Comparison of ENCODE assay signal across 8 cellular contexts in genomic region chr2:240556553-240557100, GRCh38. TPM values are rescaled to one million over a fixed set of nuclear protein-coding genes. Genes with fewer than 3 reads are reported as not detected.
DNase-seq lines count a peak whose midpoint lies in the region; ATAC-seq, FAIRE-seq and TF ChIP-seq lines count a peak whose summit lies in the region.

No MANE protein-coding gene starts in this region.

- 0 out of 2 replicates have a peak, but pooled peaks have one; percentile 17 for TF ChIP-seq RAD21 in HepG2 (CRISPR knock-in tag; IDR thresholded peaks at IDR 0.05)

- no peaks in the 10 kb centered on the region for H4K20me1 ChIP-seq in HepG2 (ENCODE audit: insufficient read depth, low read length)

- peak; percentile 60 for FAIRE-seq in HepG2 (lab: Jason Lieb, UNC)

- in situ Hi-C loops in HepG2 (cut with HindIII; ENCODE audit: extremely low pct_ligation_motif_present, low pct_unique_long_range_greater_than_20kb): loop anchor here (25.0 kb wide), 1 partner anchor 656 kb away; no protein-coding TSS in a partner anchor

- 57% methylated on average over 9 of the region's 9 CpGs for WGBS in HepG2 (ENCODE audit: low lambda C conversion rate)
- 68% methylated on average over 6 of the region's 9 CpGs for WGBS in suprapubic skin

- TF ChIP-seq CTCF in HepG2 (CRISPR knock-in tag; IDR thresholded peaks at IDR 0.05) (peak; percentile 69), suprapubic skin (IDR thresholded peaks at IDR 0.05) (peak; percentile 47 to 53)

- POLR2A ChIA-PET in HepG2 (lab: Yijun Ruan, JAX): interaction anchor here (1.0 to 2.7 kb wide), 2 partner anchors 9 to 30 kb away, joined by 5 to 12 read pairs; partner anchors contain the start of gene CAPN10

- ATAC-seq in HepG2 (peak; percentile 8; the same call in 1 of the 3 replicates), HG03280 (IDR thresholded peaks at IDR 0.05; ENCODE audit: unreplicated experiment) (no peak)

- no peak overlapping the region for H3K9ac ChIP-seq in HepG2 (ENCODE audit: insufficient read depth, low read depth, low read length)

- H3K27me3 ChIP-seq in HepG2 (ENCODE audit: control insufficient read depth in 1 of 2, insufficient read depth in 2 of 2, low read length in 2 of 2) (no peaks in the 10 kb centered on the region), suprapubic skin (no peaks in the 10 kb centered on the region)

- intact Hi-C loops in HepG2 (cut with micrococcal nuclease; ENCODE audit: unreplicated experiment): no loop called here

- CTCF ChIA-PET in HepG2 (lab: Yijun Ruan, JAX; ENCODE audit: low intra/inter-chr PET ratio, low total read pairs): no interaction called here

- no TSS peak for BruUV-seq in HepG2 (replicated peaks; lab: Mats Ljungman, UMichigan)

- H3K4me2 ChIP-seq in HepG2 (ENCODE audit: low read depth, low read length): no peak overlapping the region

- H3K36me3 ChIP-seq in HepG2 (replicated peaks in 1 of 2; ENCODE audit: control insufficient read depth in 1 of 2, insufficient read depth in 2 of 2, low read length in 2 of 2): peaks cover 15 to 34% of the 10 kb centered on the region in 2 experiments
- H3K36me3 ChIP-seq in suprapubic skin: peaks cover 20% of the 10 kb centered on the region

- H3K4me1 ChIP-seq in HepG2 (ENCODE audit: insufficient read depth, low read length): peaks cover 42% of the 10 kb centered on the region
- peaks cover 41% of the 10 kb centered on the region for H3K4me1 ChIP-seq in suprapubic skin

- TF ChIP-seq EP300 in HepG2 (IDR thresholded peaks at IDR 0.05; ENCODE audit: low read depth in 2 of 2, low read length in 2 of 2): no peak
- no peak for TF ChIP-seq EP300 in HepG2 (CRISPR knock-in tag; IDR thresholded peaks at IDR 0.05; ENCODE audit: borderline replicate concordance)
- TF ChIP-seq EP300 in suprapubic skin (IDR thresholded peaks at IDR 0.05): no peak

- no peaks in the 10 kb centered on the region for H3K9me3 ChIP-seq in HepG2 (ENCODE audit: low read length)
- no peaks in the 10 kb centered on the region for H3K9me3 ChIP-seq in suprapubic skin

- TF ChIP-seq POLR2A in HepG2 (IDR thresholded peaks at IDR 0.05; ENCODE audit: insufficient read depth in 1 of 2, low read depth in 2 of 2, low read length in 2 of 2) (no peak), suprapubic skin (IDR thresholded peaks at IDR 0.05) (no peak)

- H3K27ac ChIP-seq in HepG2 (ENCODE audit: extremely low read length, insufficient read depth, low read length) (peak overlapping the region; percentile 29), suprapubic skin (no peak overlapping the region)

- DNase-seq in AG08396 (ENCODE audit: low spot score) (peak; percentile 55), GM19238 (ENCODE audit: insufficient read length, low spot score) (peak; percentile 60), T follicular helper cell (ENCODE audit: low read depth) (peak; percentile 58), astrocyte of the hippocampus (ENCODE audit: low read depth, low spot score) (peak; percentile 61), HepG2 (ENCODE audit: low spot score) (peak; percentile 57), suprapubic skin (ENCODE audit: low spot score in 2 of 2) (peak in 1 of 2 donors; percentile 62), NCI-H510A treated with DMSO at 0.1 percent for 48 hours (lab: John Stamatoyannopoulos, UW) (no peak)

- no peak overlapping the region for H2AFZ ChIP-seq in HepG2 (ENCODE audit: low read length)

- H3K4me3 ChIP-seq in HepG2 (replicated peaks in 1 of 3; ENCODE audit: insufficient read depth in 1 of 3, low read depth in 2 of 3, low read length in 3 of 3): no peak overlapping the region
- peak overlapping the region; percentile 55 for H3K4me3 ChIP-seq in suprapubic skin

- peaks cover 30% of the 10 kb centered on the region for H3K79me2 ChIP-seq in HepG2 (ENCODE audit: insufficient read depth, low read length)

RNA-seq across cellular contexts. Expression of gene ANKMY1, which starts 1.2 kb away (rescaled TPM):
- 7.3 and 11.7 TPM in 2 replicates for total RNA-seq in HepG2 (2016; rRNA removed; fragmentation: Illumina TruSeq; extraction: Trizol)
- 9.7 and 12.6 TPM in 2 replicates for total RNA-seq in HepG2 (2016; cell fraction: cytosol; rRNA removed; fragmentation: Illumina TruSeq; extraction: Trizol; ENCODE audit: low read depth)
- 8.8 and 12.4 TPM in 2 replicates for total RNA-seq in HepG2 (2016; cell fraction: insoluble cytoplasmic fraction; rRNA removed; fragmentation: Illumina TruSeq; extraction: Trizol)
- 10.6 and 11.9 TPM in 2 replicates for total RNA-seq in HepG2 (2016; cell fraction: membrane; rRNA removed; fragmentation: Illumina TruSeq; extraction: Trizol)
- total RNA-seq in HepG2 (2016; cell fraction: nucleus; rRNA removed; fragmentation: Illumina TruSeq; extraction: Trizol): 23.2 and 30.1 TPM in 2 replicates
- 18.8 and 20.5 TPM in 2 replicates for polyA plus RNA-seq in HepG2 (2011; rRNA removed)
- polyA plus RNA-seq in HepG2 (2011; cell fraction: cytosol; rRNA removed): 11.7 and 12.1 TPM in 2 replicates
- polyA plus RNA-seq in HepG2 (2011; cell fraction: nucleus; rRNA removed): 55.1 and 66.4 TPM in 2 replicates
- 8.0 and 8.9 TPM in 2 replicates for polyA plus RNA-seq in HepG2 (2012)
- 2.6 and 3.4 TPM in 2 replicates for polyA plus RNA-seq in HepG2 (2016; cell fraction: cytosol; fragmentation: Illumina TruSeq; extraction: Trizol; ENCODE audit: low read depth)
- 7.8 and 8.8 TPM in 2 replicates for polyA plus RNA-seq in HepG2 (2016; cell fraction: insoluble cytoplasmic fraction; fragmentation: Illumina TruSeq; extraction: Trizol; ENCODE audit: low read depth)
- polyA plus RNA-seq in HepG2 (2016; cell fraction: membrane; fragmentation: Illumina TruSeq; extraction: Trizol; ENCODE audit: low read depth): 4.9 and 6.3 TPM in 2 replicates
- 30.4 and 35.4 TPM in 2 replicates for polyA plus RNA-seq in HepG2 (2016; cell fraction: nucleus; fragmentation: Illumina TruSeq; extraction: Trizol; ENCODE audit: insufficient read depth, low read depth)
- polyA minus RNA-seq in HepG2 (2011; rRNA and poly(A)+ RNA removed; ENCODE audit: low replicate concordance): 41.3 and 43.1 TPM in 2 replicates
- 6.0 and 6.9 TPM in 2 replicates for polyA minus RNA-seq in HepG2 (2011; cell fraction: cytosol; rRNA and poly(A)+ RNA removed)
- 52.8 and 56.1 TPM in 2 replicates for polyA minus RNA-seq in HepG2 (2011; cell fraction: nucleus; rRNA and poly(A)+ RNA removed)
- 10 to 100 TPM; 12.2 to 52.1 (median 23.0) TPM for total RNA-seq in suprapubic skin

RNA-seq across cellular contexts. Expression of gene DUSP28, which starts 3.5 kb away (rescaled TPM):
- 2.5 and 5.2 TPM in 2 replicates for total RNA-seq in HepG2 (2016; rRNA removed; fragmentation: Illumina TruSeq; extraction: Trizol)
- 4.5 and 4.9 TPM in 2 replicates for total RNA-seq in HepG2 (2016; cell fraction: cytosol; rRNA removed; fragmentation: Illumina TruSeq; extraction: Trizol; ENCODE audit: low read depth)
- total RNA-seq in HepG2 (2016; cell fraction: insoluble cytoplasmic fraction; rRNA removed; fragmentation: Illumina TruSeq; extraction: Trizol): 2.9 and 5.6 TPM in 2 replicates
- 6.2 and 6.3 TPM in 2 replicates for total RNA-seq in HepG2 (2016; cell fraction: membrane; rRNA removed; fragmentation: Illumina TruSeq; extraction: Trizol)
- total RNA-seq in HepG2 (2016; cell fraction: nucleus; rRNA removed; fragmentation: Illumina TruSeq; extraction: Trizol): 7.1 TPM in 2 replicates
- 6.7 and 8.6 TPM in 2 replicates for polyA plus RNA-seq in HepG2 (2011; rRNA removed)
- 3.4 and 4.1 TPM in 2 replicates for polyA plus RNA-seq in HepG2 (2011; cell fraction: cytosol; rRNA removed)
- 6.6 and 6.7 TPM in 2 replicates for polyA plus RNA-seq in HepG2 (2011; cell fraction: nucleus; rRNA removed)
- polyA plus RNA-seq in HepG2 (2012): 5.4 and 6.8 TPM in 2 replicates
- 4.9 and 6.2 TPM in 2 replicates for polyA plus RNA-seq in HepG2 (2016; cell fraction: cytosol; fragmentation: Illumina TruSeq; extraction: Trizol; ENCODE audit: low read depth)
- polyA plus RNA-seq in HepG2 (2016; cell fraction: insoluble cytoplasmic fraction; fragmentation: Illumina TruSeq; extraction: Trizol; ENCODE audit: low read depth): 3.9 and 4.1 TPM in 2 replicates
- polyA plus RNA-seq in HepG2 (2016; cell fraction: membrane; fragmentation: Illumina TruSeq; extraction: Trizol; ENCODE audit: low read depth): 5.5 and 7.1 TPM in 2 replicates
- polyA plus RNA-seq in HepG2 (2016; cell fraction: nucleus; fragmentation: Illumina TruSeq; extraction: Trizol; ENCODE audit: insufficient read depth, low read depth): 11.1 and 15.5 TPM in 2 replicates
- 2.8 and 4.2 TPM in 2 replicates for polyA minus RNA-seq in HepG2 (2011; rRNA and poly(A)+ RNA removed; ENCODE audit: low replicate concordance)
- 1.7 and 2.2 TPM in 2 replicates for polyA minus RNA-seq in HepG2 (2011; cell fraction: cytosol; rRNA and poly(A)+ RNA removed)
- 11.5 and 12.3 TPM in 2 replicates for polyA minus RNA-seq in HepG2 (2011; cell fraction: nucleus; rRNA and poly(A)+ RNA removed)
- total RNA-seq in suprapubic skin: 10 to 100 TPM in 1 of 4 donors, 1 to 10 TPM in 3; 6.3 to 10.4 (median 8.3) TPM

RNA-seq across cellular contexts. Expression of gene RNPEPL1, which starts 11.7 kb away (rescaled TPM):
- 13.0 and 27.6 TPM in 2 replicates for total RNA-seq in HepG2 (2016; rRNA removed; fragmentation: Illumina TruSeq; extraction: Trizol)
- 21.9 and 24.8 TPM in 2 replicates for total RNA-seq in HepG2 (2016; cell fraction: cytosol; rRNA removed; fragmentation: Illumina TruSeq; extraction: Trizol; ENCODE audit: low read depth)
- 12.9 and 23.2 TPM in 2 replicates for total RNA-seq in HepG2 (2016; cell fraction: insoluble cytoplasmic fraction; rRNA removed; fragmentation: Illumina TruSeq; extraction: Trizol)
- total RNA-seq in HepG2 (2016; cell fraction: membrane; rRNA removed; fragmentation: Illumina TruSeq; extraction: Trizol): 50.1 and 53.8 TPM in 2 replicates
- 17.5 and 21.9 TPM in 2 replicates for total RNA-seq in HepG2 (2016; cell fraction: nucleus; rRNA removed; fragmentation: Illumina TruSeq; extraction: Trizol)
- polyA plus RNA-seq in HepG2 (2011; rRNA removed): 18.0 and 28.8 TPM in 2 replicates
- 20.3 and 26.3 TPM in 2 replicates for polyA plus RNA-seq in HepG2 (2011; cell fraction: cytosol; rRNA removed)
- polyA plus RNA-seq in HepG2 (2011; cell fraction: nucleus; rRNA removed): 94.3 and 114 TPM in 2 replicates
- 37.2 and 56.3 TPM in 2 replicates for polyA plus RNA-seq in HepG2 (2012)
- polyA plus RNA-seq in HepG2 (2016; cell fraction: cytosol; fragmentation: Illumina TruSeq; extraction: Trizol; ENCODE audit: low read depth): 43.4 and 46.1 TPM in 2 replicates
- polyA plus RNA-seq in HepG2 (2016; cell fraction: insoluble cytoplasmic fraction; fragmentation: Illumina TruSeq; extraction: Trizol; ENCODE audit: low read depth): 40.1 and 49.6 TPM in 2 replicates
- polyA plus RNA-seq in HepG2 (2016; cell fraction: membrane; fragmentation: Illumina TruSeq; extraction: Trizol; ENCODE audit: low read depth): 85.0 and 102 TPM in 2 replicates
- polyA plus RNA-seq in HepG2 (2016; cell fraction: nucleus; fragmentation: Illumina TruSeq; extraction: Trizol; ENCODE audit: insufficient read depth, low read depth): 57.9 and 59.3 TPM in 2 replicates
- 15.3 and 64.5 TPM in 2 replicates for polyA minus RNA-seq in HepG2 (2011; rRNA and poly(A)+ RNA removed; ENCODE audit: low replicate concordance)
- 55.0 and 57.6 TPM in 2 replicates for polyA minus RNA-seq in HepG2 (2011; cell fraction: cytosol; rRNA and poly(A)+ RNA removed)
- 18.6 and 21.0 TPM in 2 replicates for polyA minus RNA-seq in HepG2 (2011; cell fraction: nucleus; rRNA and poly(A)+ RNA removed)
- total RNA-seq in suprapubic skin: 100 to 1,000 TPM in 1 of 4 donors, 10 to 100 TPM in 3; 70.8 to 104 (median 72.6) TPM

RNA-seq across cellular contexts. Expression of gene CAPN10, which starts 29.9 kb away (rescaled TPM):
- total RNA-seq in HepG2 (2016; rRNA removed; fragmentation: Illumina TruSeq; extraction: Trizol): 16.5 and 32.4 TPM in 2 replicates
- total RNA-seq in HepG2 (2016; cell fraction: cytosol; rRNA removed; fragmentation: Illumina TruSeq; extraction: Trizol; ENCODE audit: low read depth): 18.3 and 20.3 TPM in 2 replicates
- total RNA-seq in HepG2 (2016; cell fraction: insoluble cytoplasmic fraction; rRNA removed; fragmentation: Illumina TruSeq; extraction: Trizol): 16.1 and 35.0 TPM in 2 replicates
- total RNA-seq in HepG2 (2016; cell fraction: membrane; rRNA removed; fragmentation: Illumina TruSeq; extraction: Trizol): 28.2 and 28.4 TPM in 2 replicates
- total RNA-seq in HepG2 (2016; cell fraction: nucleus; rRNA removed; fragmentation: Illumina TruSeq; extraction: Trizol): 26.3 and 36.2 TPM in 2 replicates
- polyA plus RNA-seq in HepG2 (2011; rRNA removed): 27.6 and 40.7 TPM in 2 replicates
- 15.8 and 24.7 TPM in 2 replicates for polyA plus RNA-seq in HepG2 (2011; cell fraction: cytosol; rRNA removed)
- 157 and 173 TPM in 2 replicates for polyA plus RNA-seq in HepG2 (2011; cell fraction: nucleus; rRNA removed)
- polyA plus RNA-seq in HepG2 (2012): 24.4 and 27.6 TPM in 2 replicates
- polyA plus RNA-seq in HepG2 (2016; cell fraction: cytosol; fragmentation: Illumina TruSeq; extraction: Trizol; ENCODE audit: low read depth): 9.1 and 9.4 TPM in 2 replicates
- 17.4 and 18.2 TPM in 2 replicates for polyA plus RNA-seq in HepG2 (2016; cell fraction: insoluble cytoplasmic fraction; fragmentation: Illumina TruSeq; extraction: Trizol; ENCODE audit: low read depth)
- polyA plus RNA-seq in HepG2 (2016; cell fraction: membrane; fragmentation: Illumina TruSeq; extraction: Trizol; ENCODE audit: low read depth): 15.5 and 17.2 TPM in 2 replicates
- 59.4 and 61.4 TPM in 2 replicates for polyA plus RNA-seq in HepG2 (2016; cell fraction: nucleus; fragmentation: Illumina TruSeq; extraction: Trizol; ENCODE audit: insufficient read depth, low read depth)
- polyA minus RNA-seq in HepG2 (2011; rRNA and poly(A)+ RNA removed; ENCODE audit: low replicate concordance): 11.2 and 33.8 TPM in 2 replicates
- 10.8 TPM in 2 replicates for polyA minus RNA-seq in HepG2 (2011; cell fraction: cytosol; rRNA and poly(A)+ RNA removed)
- 50.0 and 57.6 TPM in 2 replicates for polyA minus RNA-seq in HepG2 (2011; cell fraction: nucleus; rRNA and poly(A)+ RNA removed)
- total RNA-seq in suprapubic skin: 10 to 100 TPM; 31.3 to 73.6 (median 37.9) TPM
